12 cellular contexts compared by ENCODE assay signal in genomic region chr5:177430972-177431316, GRCh38. TPM values are rescaled to one million over a fixed set of nuclear protein-coding genes. Genes with fewer than 3 reads are reported as not detected.
A peak's percentile ranks its signal among the peaks of the same experiment; 100 is the strongest.
DNase-seq lines count a peak whose midpoint lies in the region; ATAC-seq and TF ChIP-seq lines count a peak whose summit lies in the region.
"Had no signal": no experiment of that assay in that cellular context is flagged by ENCODE, and none has a peak within 500 bp of the region (broad histone marks: within the 10 kb centered on the region; RNA-seq: fewer than 3 reads in every experiment).

No MANE protein-coding gene starts in this region.

- no peak overlapping the region for H3K18ac ChIP-seq in IMR-90 (ENCODE audit: low read depth, low read length)

- no peak for TF ChIP-seq POLR2A in IMR-90 (IDR thresholded peaks at IDR 0.05; ENCODE audit: low read depth, low read length)

- in situ Hi-C loops in IMR-90 (cut with MboI; ENCODE audit: low sequenced_read_pairs) = no loop called here

- H3K36me3 Mint-ChIP-seq in activated T-cell treated with anti-CD3 and anti-CD28 coated beads, Interleukin-2, amount 50 U/mL, for 72 hours (ENCODE audit: insufficient read depth in 2 of 2) = peaks cover 6 to 16% of the 10 kb centered on the region in 2 donors
- no peaks in the 10 kb centered on the region for H3K36me3 Mint-ChIP-seq in natural killer cell treated with Interleukin-12 subunit alpha and Interleukin-12 subunit beta and Interleukin-15 and Interleukin-18, amount 100 ng/mL, for 72 hours

- H3K9me3 ChIP-seq in DND-41 (ENCODE audit: insufficient read depth, low read length, severe bottlenecking) (no peaks in the 10 kb centered on the region), IMR-90 (ENCODE audit: control insufficient read depth, insufficient read depth, low read length) (no peaks in the 10 kb centered on the region), WERI-Rb-1 (ENCODE audit: severe bottlenecking) (no peaks in the 10 kb centered on the region)

- DNase-seq in DND-41 (no peak), IMR-90 (no peak), WERI-Rb-1 (no peak), foreskin melanocyte (no peak)
- no peak for DNase-seq in activated T-cell treated with anti-CD3 and anti-CD28 coated beads, Interleukin-2, amount 50 U/mL, for 72 hours
- no peak for DNase-seq in natural killer cell treated with Interleukin-12 subunit alpha and Interleukin-12 subunit beta and Interleukin-15 and Interleukin-18, amount 100 ng/mL, for 72 hours (ENCODE audit: low spot score)
- no peak for DNase-seq in activated CD4-positive, CD25-positive, alpha-beta regulatory T cell (lab: John Stamatoyannopoulos, UW)
- DNase-seq: amygdala, mesenchymal stem cell, NCI-H2029 treated with DMSO at 0.1 percent for 48 hours had no signal

- H3K4me3 ChIP-seq in DND-41 (ENCODE audit: low read depth in 1 of 2, low read length in 2 of 2) (no peak overlapping the region), IMR-90 (ENCODE audit: insufficient read depth, low read depth, low read length) (no peak overlapping the region), WERI-Rb-1 (ENCODE audit: low read depth, low read length) (no peak overlapping the region)

- no peaks in the 10 kb centered on the region for H3K9me3 Mint-ChIP-seq in activated T-cell treated with anti-CD3 and anti-CD28 coated beads, Interleukin-2, amount 50 U/mL, for 72 hours
- no peaks in the 10 kb centered on the region for H3K9me3 Mint-ChIP-seq in natural killer cell treated with Interleukin-12 subunit alpha and Interleukin-12 subunit beta and Interleukin-15 and Interleukin-18, amount 100 ng/mL, for 72 hours

- H2AK5ac ChIP-seq in IMR-90 (ENCODE audit: low read depth, low read length) = no peak overlapping the region

- H3K4me1 Mint-ChIP-seq in activated T-cell treated with anti-CD3 and anti-CD28 coated beads, Interleukin-2, amount 50 U/mL, for 72 hours (ENCODE audit: low read depth) = peaks cover 77% of the 10 kb centered on the region
- H3K4me1 Mint-ChIP-seq in natural killer cell treated with Interleukin-12 subunit alpha and Interleukin-12 subunit beta and Interleukin-15 and Interleukin-18, amount 100 ng/mL, for 72 hours (ENCODE audit: low read depth in 2 of 2) = peaks cover 49 to 51% of the 10 kb centered on the region in 2 donors

- H3K27me3 Mint-ChIP-seq in activated T-cell treated with anti-CD3 and anti-CD28 coated beads, Interleukin-2, amount 50 U/mL, for 72 hours (ENCODE audit: low read depth) = no peaks in the 10 kb centered on the region
- no peaks in the 10 kb centered on the region for H3K27me3 Mint-ChIP-seq in natural killer cell treated with Interleukin-12 subunit alpha and Interleukin-12 subunit beta and Interleukin-15 and Interleukin-18, amount 100 ng/mL, for 72 hours

- H4K8ac ChIP-seq in IMR-90 (ENCODE audit: low read depth in 2 of 2, low read length in 2 of 2) = no peak overlapping the region

- TF ChIP-seq RAD21 in IMR-90 (IDR thresholded peaks at IDR 0.05; ENCODE audit: low read length) = no peak

- CTCF ChIA-PET in IMR-90 (lab: Yijun Ruan, JAX) = no interaction called here

- H3K4me1 ChIP-seq in DND-41 (ENCODE audit: insufficient read depth, low read length) (peaks cover 60% of the 10 kb centered on the region), IMR-90 (ENCODE audit: control insufficient read depth, insufficient read depth, low read length) (peaks cover 10% of the 10 kb centered on the region)

- 100% methylated on average over 1 of the region's 7 CpGs; no CpG with 5 or more reads in 1 of the 2 experiments for WGBS in IMR-90 (ENCODE audit: extremely low coverage in 2 of 2, insufficient read length in 1 of 2), 2 experiments

- H3K79me1 ChIP-seq in IMR-90 (ENCODE audit: low read depth in 1 of 2, low read length in 2 of 2) = peaks cover 13 to 44% of the 10 kb centered on the region in 2 experiments

- H3K27ac ChIP-seq in DND-41 (ENCODE audit: low read length) (peak overlapping the region; percentile 78), IMR-90 (ENCODE audit: insufficient read depth, low read length) (no peak overlapping the region), WERI-Rb-1 (no peak overlapping the region)

- no peak for TF ChIP-seq CTCF in DND-41 (IDR thresholded peaks at IDR 0.05; ENCODE audit: borderline replicate concordance, extremely low read depth, low read length, poor library complexity, severe bottlenecking)
- TF ChIP-seq CTCF in IMR-90 (conservative IDR thresholded peaks at IDR 0.05; ENCODE audit: low read depth, low read length) = no peak
- TF ChIP-seq CTCF in WERI-Rb-1 (IDR thresholded peaks at IDR 0.05; ENCODE audit: low read depth, low read length) = no peak

- dilution Hi-C loops in IMR-90 (cut with HindIII; ENCODE audit: low sequenced_read_pairs, unreplicated experiment) = no loop called here

- H3K4me2 ChIP-seq in DND-41 (ENCODE audit: insufficient read depth, low read length) (peak overlapping the region; percentile 49), IMR-90 (ENCODE audit: low read depth, low read length) (no peak overlapping the region)

- no peak overlapping the region for H4K5ac ChIP-seq in IMR-90 (ENCODE audit: low read depth, low read length)

- no peak overlapping the region for H2BK20ac ChIP-seq in IMR-90 (ENCODE audit: low read depth, low read length)

- no peak overlapping the region for H3K23ac ChIP-seq in IMR-90 (ENCODE audit: low read depth, low read length)

- H2AFZ ChIP-seq in DND-41 (ENCODE audit: low read depth, low read length) (no peak overlapping the region), IMR-90 (replicated peaks; ENCODE audit: low read length, poor library complexity) (no peak overlapping the region)

- H3K4ac ChIP-seq in IMR-90 (ENCODE audit: low read depth, low read length) = no peak overlapping the region

- no peak overlapping the region for H3K56ac ChIP-seq in IMR-90 (ENCODE audit: extremely low read depth, insufficient read depth, low read length)

- no peak overlapping the region for H2BK120ac ChIP-seq in IMR-90 (ENCODE audit: low read depth, low read length)

- POLR2A ChIA-PET in IMR-90 (lab: Charles Lee; ENCODE audit: unreplicated experiment) = no interaction called here

- H3K36me3 ChIP-seq in DND-41 (ENCODE audit: insufficient read depth, low read length) (peaks cover 65% of the 10 kb centered on the region), IMR-90 (ENCODE audit: control insufficient read depth, insufficient read depth, low read length) (peaks cover 37% of the 10 kb centered on the region), WERI-Rb-1 (peaks cover 3% of the 10 kb centered on the region; the same call in 1 of the 2 replicates)

- no peak overlapping the region for H4K91ac ChIP-seq in IMR-90 (ENCODE audit: insufficient read depth, low read depth, low read length)

- peak overlapping the region; percentile 93 to 95 for H3K4me3 Mint-ChIP-seq in activated T-cell treated with anti-CD3 and anti-CD28 coated beads, Interleukin-2, amount 50 U/mL, for 72 hours
- peak overlapping the region; percentile 90 for H3K4me3 Mint-ChIP-seq in natural killer cell treated with Interleukin-12 subunit alpha and Interleukin-12 subunit beta and Interleukin-15 and Interleukin-18, amount 100 ng/mL, for 72 hours

- intact Hi-C loops in IMR-90 (cut with micrococcal nuclease) = no loop called here

- H3K14ac ChIP-seq in IMR-90 (replicated peaks; ENCODE audit: low read depth, low read length) = no peak overlapping the region

- no peaks in the 10 kb centered on the region for H3K27me3 ChIP-seq in DND-41 (ENCODE audit: insufficient read depth, low read length, poor library complexity)
- no peaks in the 10 kb centered on the region for H3K27me3 ChIP-seq in IMR-90 (ENCODE audit: control insufficient read depth, insufficient read depth, low read length)
- no peaks in the 10 kb centered on the region for H3K27me3 ChIP-seq in WERI-Rb-1 (ENCODE audit: insufficient read depth, low read depth, severe bottlenecking)

- H3K9ac ChIP-seq in DND-41 (ENCODE audit: low read depth, low read length) (peak overlapping the region; percentile 45), IMR-90 (ENCODE audit: low read depth, low read length) (no peak overlapping the region)

- no peak overlapping the region for H2BK15ac ChIP-seq in IMR-90 (ENCODE audit: low read depth, low read length)

- H3K79me2 ChIP-seq in DND-41 (ENCODE audit: insufficient read depth, low read length) = peaks cover 45% of the 10 kb centered on the region

- H3K27ac Mint-ChIP-seq in activated T-cell treated with anti-CD3 and anti-CD28 coated beads, Interleukin-2, amount 50 U/mL, for 72 hours = peak overlapping the region; percentile 91
- peak overlapping the region; percentile 92 for H3K27ac Mint-ChIP-seq in natural killer cell treated with Interleukin-12 subunit alpha and Interleukin-12 subunit beta and Interleukin-15 and Interleukin-18, amount 100 ng/mL, for 72 hours

- no TSS peak for BruUV-seq in IMR-90 (replicated peaks; lab: Mats Ljungman, UMichigan)

- peak overlapping the region; percentile 24 for H2AK9ac ChIP-seq in IMR-90 (replicated peaks; ENCODE audit: low read depth, low read length, poor library complexity)

- no peak overlapping the region for H2BK5ac ChIP-seq in IMR-90 (ENCODE audit: low read depth, low read length, poor library complexity, severe bottlenecking)

- peaks cover 70% of the 10 kb centered on the region for H4K20me1 ChIP-seq in DND-41 (ENCODE audit: insufficient read depth, low read length)
- H4K20me1 ChIP-seq in IMR-90 (ENCODE audit: insufficient read depth, low read length) = peaks cover 29% of the 10 kb centered on the region

- peaks cover 6% of the 10 kb centered on the region; the same call in 1 of the 2 replicates for H3K9me1 ChIP-seq in IMR-90 (ENCODE audit: insufficient read depth, low read length)

- ATAC-seq in DND-41 (ENCODE audit: insufficient read depth, low read depth) = peak; percentile 2; the same call in 1 of the 3 replicates
- no peak for ATAC-seq in IMR-90 (ENCODE audit: low read depth)
- ATAC-seq in activated T-cell treated with anti-CD3 and anti-CD28 coated beads, Interleukin-2, amount 50 U/mL, for 72 hours (replicated peaks in 1 of 2) = no peak
- no peak for ATAC-seq in natural killer cell treated with Interleukin-12 subunit alpha and Interleukin-12 subunit beta and Interleukin-15 and Interleukin-18, amount 100 ng/mL, for 72 hours
- no peak for ATAC-seq in HG03196 (IDR thresholded peaks at IDR 0.05; ENCODE audit: unreplicated experiment)

RNA-seq across cellular contexts. Expression of gene GRK6, which starts 4.5 kb away (rescaled TPM):
- 30.1 and 35.0 TPM in 2 replicates for total RNA-seq in IMR-90 (2012; rRNA removed)
- 25.3 and 30.1 TPM in 2 replicates for polyA plus RNA-seq in IMR-90 (2012; rRNA removed)
- polyA plus RNA-seq in IMR-90 (2012; cell fraction: cytosol; rRNA removed) = 29.1 and 34.2 TPM in 2 replicates
- 23.2 and 34.3 TPM in 2 replicates for polyA plus RNA-seq in IMR-90 (2012; cell fraction: nucleus; rRNA removed; ENCODE audit: low replicate concordance)
- total RNA-seq in activated T-cell treated with anti-CD3 and anti-CD28 coated beads, Interleukin-2, amount 50 U/mL, for 72 hours = 100 to 1,000 TPM; 133 to 135 TPM
- total RNA-seq in natural killer cell treated with Interleukin-12 subunit alpha and Interleukin-12 subunit beta and Interleukin-15 and Interleukin-18, amount 100 ng/mL, for 72 hours = 100 to 1,000 TPM in 1 of 2 donors, 10 to 100 TPM in 1; 58.1 to 113 TPM

RNA-seq across cellular contexts. Expression of gene PRR7, which starts 15.7 kb away (rescaled TPM):
- 1.1 TPM in 2 replicates for total RNA-seq in IMR-90 (2012; rRNA removed)
- polyA plus RNA-seq in IMR-90 (2012; rRNA removed) = 10.1 and 13.6 TPM in 2 replicates
- 11.9 and 36.3 TPM in 2 replicates for polyA plus RNA-seq in IMR-90 (2012; cell fraction: cytosol; rRNA removed)
- polyA plus RNA-seq in IMR-90 (2012; cell fraction: nucleus; rRNA removed; ENCODE audit: low replicate concordance) = 12.9 and 42.6 TPM in 2 replicates
- total RNA-seq in activated T-cell treated with anti-CD3 and anti-CD28 coated beads, Interleukin-2, amount 50 U/mL, for 72 hours = 10 to 100 TPM; 12.1 to 16.0 TPM
- 1 to 10 TPM in 1 of 2 donors, under 1 TPM in 1; 0.83 to 2.6 TPM for total RNA-seq in natural killer cell treated with Interleukin-12 subunit alpha and Interleukin-12 subunit beta and Interleukin-15 and Interleukin-18, amount 100 ng/mL, for 72 hours

RNA-seq across cellular contexts. Expression of gene F12, which starts 21.6 kb away (rescaled TPM):
- total RNA-seq in IMR-90 (2012; rRNA removed) = 0.36 and 0.56 TPM in 2 replicates
- polyA plus RNA-seq in IMR-90 (2012; rRNA removed) = 1.2 and 1.4 TPM in 2 replicates
- 1.2 and 1.5 TPM in 2 replicates for polyA plus RNA-seq in IMR-90 (2012; cell fraction: cytosol; rRNA removed)
- polyA plus RNA-seq in IMR-90 (2012; cell fraction: nucleus; rRNA removed; ENCODE audit: low replicate concordance) = 1.3 and 4.0 TPM in 2 replicates
- total RNA-seq in activated T-cell treated with anti-CD3 and anti-CD28 coated beads, Interleukin-2, amount 50 U/mL, for 72 hours = 1 to 10 TPM; 6.5 to 6.7 TPM
- under 1 TPM in 1 of 2 donors, not detected in 1; 0.45 TPM for total RNA-seq in natural killer cell treated with Interleukin-12 subunit alpha and Interleukin-12 subunit beta and Interleukin-15 and Interleukin-18, amount 100 ng/mL, for 72 hours

RNA-seq across cellular contexts. Expression of gene PFN3, which starts 30.5 kb away (rescaled TPM):
- total RNA-seq in IMR-90 (2012; rRNA removed) = not detected in 2 replicates
- polyA plus RNA-seq in IMR-90 (2012; rRNA removed) = not detected in 2 replicates
- not detected in 2 replicates for polyA plus RNA-seq in IMR-90 (2012; cell fraction: cytosol; rRNA removed)
- not detected in 2 replicates for polyA plus RNA-seq in IMR-90 (2012; cell fraction: nucleus; rRNA removed; ENCODE audit: low replicate concordance)
- not detected for total RNA-seq in activated T-cell treated with anti-CD3 and anti-CD28 coated beads, Interleukin-2, amount 50 U/mL, for 72 hours
- not detected for total RNA-seq in natural killer cell treated with Interleukin-12 subunit alpha and Interleukin-12 subunit beta and Interleukin-15 and Interleukin-18, amount 100 ng/mL, for 72 hours
- total RNA-seq: renal cortical epithelial cell had no signal

RNA-seq across cellular contexts. Expression of gene DBN1, which starts 42.5 kb away (rescaled TPM):
- 122 and 212 TPM in 2 replicates for total RNA-seq in IMR-90 (2012; rRNA removed)
- polyA plus RNA-seq in IMR-90 (2012; rRNA removed) = 187 and 235 TPM in 2 replicates
- polyA plus RNA-seq in IMR-90 (2012; cell fraction: cytosol; rRNA removed) = 150 and 193 TPM in 2 replicates
- 786 and 1,481 TPM in 2 replicates for polyA plus RNA-seq in IMR-90 (2012; cell fraction: nucleus; rRNA removed; ENCODE audit: low replicate concordance)
- total RNA-seq in activated T-cell treated with anti-CD3 and anti-CD28 coated beads, Interleukin-2, amount 50 U/mL, for 72 hours = 10 to 100 TPM; 69.5 to 98.8 TPM
- total RNA-seq in natural killer cell treated with Interleukin-12 subunit alpha and Interleukin-12 subunit beta and Interleukin-15 and Interleukin-18, amount 100 ng/mL, for 72 hours = 10 to 100 TPM in 1 of 2 donors, 1 to 10 TPM in 1; 7.1 to 13.3 TPM
